23 cellular contexts compared by ENCODE assay signal in genomic region chr3:111319598-111319997, GRCh38.
A peak's percentile ranks its signal among the peaks of the same experiment; 100 is the strongest.
DNase-seq lines count a peak whose midpoint lies in the region; ATAC-seq and TF ChIP-seq lines count a peak whose summit lies in the region.
"Had no signal": no experiment of that assay in that cellular context is flagged by ENCODE, and none has a peak within 500 bp of the region (broad histone marks: within the 10 kb centered on the region; RNA-seq: fewer than 3 reads in every experiment).

No MANE protein-coding gene starts in this region.

- no peak for DNase-seq in DND-41
- DNase-seq in NCI-H526 (lab: John Stamatoyannopoulos, UW): peak; percentile 58 to 60
- no peak for DNase-seq in foreskin melanocyte
- DNase-seq in NCI-H187 (lab: John Stamatoyannopoulos, UW): no peak
- no peak for DNase-seq in endothelial cell (ENCODE audit: low spot score)
- DNase-seq: BE2C; DMS53; EL; GF-D8; IMR-90; MV-4-11; NCI-H1694; NCI-H2107; NCI-H446 treated with DMSO at 0.1 percent for 48 hours; NCI-H748 treated with DMSO at 0.1 percent for 48 hours; NK-92 treated with Interleukin-12 subunit alpha and Interleukin-12 subunit beta, amount 100 ng/mL, for 24 hours; Peyer's patch had no signal

- H3K9me3 Mint-ChIP-seq in endothelial cell (ENCODE audit: unreplicated experiment): no peaks in the 10 kb centered on the region
- H3K9me3 Mint-ChIP-seq: GM23338 had no signal

- no peak for TF ChIP-seq CTCF in DND-41 (IDR thresholded peaks at IDR 0.05; ENCODE audit: borderline replicate concordance, extremely low read depth, low read length, poor library complexity, severe bottlenecking)
- TF ChIP-seq CTCF in endothelial cell (IDR thresholded peaks at IDR 0.05; ENCODE audit: unreplicated experiment): no peak

- H3K9me3 ChIP-seq in DND-41 (ENCODE audit: insufficient read depth, low read length, severe bottlenecking): no peaks in the 10 kb centered on the region
- H3K9me3 ChIP-seq: A549, BE2C, HAP-1, Peyer's patch had no signal

- H3K79me2 ChIP-seq in DND-41 (ENCODE audit: insufficient read depth, low read length): no peaks in the 10 kb centered on the region

- no peaks in the 10 kb centered on the region for H3K36me3 Mint-ChIP-seq in endothelial cell (ENCODE audit: low read depth, unreplicated experiment)

- peaks cover 97% of the 10 kb centered on the region for H3K4me1 ChIP-seq in DND-41 (ENCODE audit: insufficient read depth, low read length)
- H3K4me1 ChIP-seq: BE2C had no signal

- H3K27me3 ChIP-seq in DND-41 (ENCODE audit: insufficient read depth, low read length, poor library complexity): no peaks in the 10 kb centered on the region
- H3K27me3 ChIP-seq: BE2C, Peyer's patch had no signal

- no peak overlapping the region for H3K27ac Mint-ChIP-seq in endothelial cell (ENCODE audit: unreplicated experiment)
- H3K27ac Mint-ChIP-seq: GM23338 had no signal

- H3K9ac ChIP-seq in DND-41 (ENCODE audit: low read depth, low read length): peak overlapping the region; percentile 56
- H3K9ac ChIP-seq: KMS-11 had no signal

- H3K4me3 ChIP-seq in DND-41 (ENCODE audit: low read depth in 1 of 2, low read length in 2 of 2): no peak overlapping the region
- H3K4me3 ChIP-seq: A549, GM23338, HAP-1, Peyer's patch had no signal

- no peaks in the 10 kb centered on the region for H3K27me3 Mint-ChIP-seq in endothelial cell (ENCODE audit: unreplicated experiment)

- H3K36me3 ChIP-seq in DND-41 (ENCODE audit: insufficient read depth, low read length): no peaks in the 10 kb centered on the region
- H3K36me3 ChIP-seq: BE2C, HAP-1, Peyer's patch had no signal

- no peak overlapping the region for H3K4me3 Mint-ChIP-seq in endothelial cell (ENCODE audit: unreplicated experiment)
- H3K4me3 Mint-ChIP-seq: GM23338 had no signal

- ATAC-seq in DND-41 (ENCODE audit: insufficient read depth, low read depth) (peak; percentile 64), GM18861 (IDR thresholded peaks at IDR 0.05; ENCODE audit: unreplicated experiment) (peak; percentile 67), HG03097 (IDR thresholded peaks at IDR 0.05; ENCODE audit: low FRiP score, unreplicated experiment) (peak; percentile 49)
- ATAC-seq: A549, GM23338 had no signal

- H3K4me1 Mint-ChIP-seq in endothelial cell (ENCODE audit: unreplicated experiment): peaks cover 15% of the 10 kb centered on the region
- H3K4me1 Mint-ChIP-seq: GM23338 had no signal

- peak overlapping the region; percentile 93 for H3K27ac ChIP-seq in DND-41 (ENCODE audit: low read length)
- H3K27ac ChIP-seq: A549, KMS-11, Peyer's patch had no signal

- H2AFZ ChIP-seq in DND-41 (ENCODE audit: low read depth, low read length): no peak overlapping the region
- H2AFZ ChIP-seq: GM23338 had no signal

- H3K4me2 ChIP-seq in DND-41 (ENCODE audit: insufficient read depth, low read length): no peak overlapping the region
- H3K4me2 ChIP-seq: A549, GM23338, KMS-11 had no signal

- H4K20me1 ChIP-seq in DND-41 (ENCODE audit: insufficient read depth, low read length): no peaks in the 10 kb centered on the region

Comparison
In these comparisons a context has a peak if more than half of its experiments do, and no peak if none do; other contexts are left out.
1. DNase-seq: peak in NCI-H526 (2 of 2); none in DND-41 (single experiment), foreskin melanocyte (single experiment), NCI-H187 (0 of 2) and endothelial cell (single experiment).
2. Peak in every context shown above with its lines, with median percentiles within 50 percentile points of each other: ATAC-seq.